In the genomic region with DNA sequence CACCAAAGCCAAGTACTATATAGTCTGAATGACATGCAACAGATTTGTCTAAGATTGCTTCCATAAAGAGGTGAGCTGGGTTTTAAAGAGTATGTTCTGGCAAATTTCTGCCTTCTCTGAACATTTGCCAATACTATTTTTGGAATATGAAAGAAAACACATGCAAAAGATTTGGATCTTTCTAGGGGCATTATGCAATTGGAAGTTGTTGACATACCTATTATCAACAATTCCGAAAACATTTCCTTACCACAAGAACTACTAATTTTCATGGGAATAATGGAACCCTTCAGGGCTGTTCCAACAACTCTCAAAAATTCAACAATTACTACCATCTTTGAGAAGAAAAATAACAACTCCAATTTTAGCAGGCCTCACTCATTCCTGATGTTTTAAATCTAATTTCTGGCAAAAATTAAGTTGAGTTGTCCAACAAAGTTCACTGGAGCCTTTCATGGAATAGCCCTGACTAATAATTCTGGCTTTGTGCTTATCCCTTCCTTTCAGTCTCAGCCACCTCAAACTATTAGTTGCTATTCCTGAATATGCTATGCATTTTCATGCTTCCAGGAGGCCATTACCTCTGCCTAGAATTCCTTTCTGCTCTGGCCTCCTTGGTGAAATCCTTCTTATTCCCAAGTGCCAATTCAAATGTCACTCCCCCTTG, we compare ENCODE assay signal across 1 cellular context.
TF ChIP-seq lines count a peak whose summit lies in the region.

No MANE protein-coding gene starts in this region.

TF ChIP-seq in GM23338, 12 proteins besides CTCF, POLR2A, EP300 and RAD21:
- TF ChIP-seq, protein P1, sequence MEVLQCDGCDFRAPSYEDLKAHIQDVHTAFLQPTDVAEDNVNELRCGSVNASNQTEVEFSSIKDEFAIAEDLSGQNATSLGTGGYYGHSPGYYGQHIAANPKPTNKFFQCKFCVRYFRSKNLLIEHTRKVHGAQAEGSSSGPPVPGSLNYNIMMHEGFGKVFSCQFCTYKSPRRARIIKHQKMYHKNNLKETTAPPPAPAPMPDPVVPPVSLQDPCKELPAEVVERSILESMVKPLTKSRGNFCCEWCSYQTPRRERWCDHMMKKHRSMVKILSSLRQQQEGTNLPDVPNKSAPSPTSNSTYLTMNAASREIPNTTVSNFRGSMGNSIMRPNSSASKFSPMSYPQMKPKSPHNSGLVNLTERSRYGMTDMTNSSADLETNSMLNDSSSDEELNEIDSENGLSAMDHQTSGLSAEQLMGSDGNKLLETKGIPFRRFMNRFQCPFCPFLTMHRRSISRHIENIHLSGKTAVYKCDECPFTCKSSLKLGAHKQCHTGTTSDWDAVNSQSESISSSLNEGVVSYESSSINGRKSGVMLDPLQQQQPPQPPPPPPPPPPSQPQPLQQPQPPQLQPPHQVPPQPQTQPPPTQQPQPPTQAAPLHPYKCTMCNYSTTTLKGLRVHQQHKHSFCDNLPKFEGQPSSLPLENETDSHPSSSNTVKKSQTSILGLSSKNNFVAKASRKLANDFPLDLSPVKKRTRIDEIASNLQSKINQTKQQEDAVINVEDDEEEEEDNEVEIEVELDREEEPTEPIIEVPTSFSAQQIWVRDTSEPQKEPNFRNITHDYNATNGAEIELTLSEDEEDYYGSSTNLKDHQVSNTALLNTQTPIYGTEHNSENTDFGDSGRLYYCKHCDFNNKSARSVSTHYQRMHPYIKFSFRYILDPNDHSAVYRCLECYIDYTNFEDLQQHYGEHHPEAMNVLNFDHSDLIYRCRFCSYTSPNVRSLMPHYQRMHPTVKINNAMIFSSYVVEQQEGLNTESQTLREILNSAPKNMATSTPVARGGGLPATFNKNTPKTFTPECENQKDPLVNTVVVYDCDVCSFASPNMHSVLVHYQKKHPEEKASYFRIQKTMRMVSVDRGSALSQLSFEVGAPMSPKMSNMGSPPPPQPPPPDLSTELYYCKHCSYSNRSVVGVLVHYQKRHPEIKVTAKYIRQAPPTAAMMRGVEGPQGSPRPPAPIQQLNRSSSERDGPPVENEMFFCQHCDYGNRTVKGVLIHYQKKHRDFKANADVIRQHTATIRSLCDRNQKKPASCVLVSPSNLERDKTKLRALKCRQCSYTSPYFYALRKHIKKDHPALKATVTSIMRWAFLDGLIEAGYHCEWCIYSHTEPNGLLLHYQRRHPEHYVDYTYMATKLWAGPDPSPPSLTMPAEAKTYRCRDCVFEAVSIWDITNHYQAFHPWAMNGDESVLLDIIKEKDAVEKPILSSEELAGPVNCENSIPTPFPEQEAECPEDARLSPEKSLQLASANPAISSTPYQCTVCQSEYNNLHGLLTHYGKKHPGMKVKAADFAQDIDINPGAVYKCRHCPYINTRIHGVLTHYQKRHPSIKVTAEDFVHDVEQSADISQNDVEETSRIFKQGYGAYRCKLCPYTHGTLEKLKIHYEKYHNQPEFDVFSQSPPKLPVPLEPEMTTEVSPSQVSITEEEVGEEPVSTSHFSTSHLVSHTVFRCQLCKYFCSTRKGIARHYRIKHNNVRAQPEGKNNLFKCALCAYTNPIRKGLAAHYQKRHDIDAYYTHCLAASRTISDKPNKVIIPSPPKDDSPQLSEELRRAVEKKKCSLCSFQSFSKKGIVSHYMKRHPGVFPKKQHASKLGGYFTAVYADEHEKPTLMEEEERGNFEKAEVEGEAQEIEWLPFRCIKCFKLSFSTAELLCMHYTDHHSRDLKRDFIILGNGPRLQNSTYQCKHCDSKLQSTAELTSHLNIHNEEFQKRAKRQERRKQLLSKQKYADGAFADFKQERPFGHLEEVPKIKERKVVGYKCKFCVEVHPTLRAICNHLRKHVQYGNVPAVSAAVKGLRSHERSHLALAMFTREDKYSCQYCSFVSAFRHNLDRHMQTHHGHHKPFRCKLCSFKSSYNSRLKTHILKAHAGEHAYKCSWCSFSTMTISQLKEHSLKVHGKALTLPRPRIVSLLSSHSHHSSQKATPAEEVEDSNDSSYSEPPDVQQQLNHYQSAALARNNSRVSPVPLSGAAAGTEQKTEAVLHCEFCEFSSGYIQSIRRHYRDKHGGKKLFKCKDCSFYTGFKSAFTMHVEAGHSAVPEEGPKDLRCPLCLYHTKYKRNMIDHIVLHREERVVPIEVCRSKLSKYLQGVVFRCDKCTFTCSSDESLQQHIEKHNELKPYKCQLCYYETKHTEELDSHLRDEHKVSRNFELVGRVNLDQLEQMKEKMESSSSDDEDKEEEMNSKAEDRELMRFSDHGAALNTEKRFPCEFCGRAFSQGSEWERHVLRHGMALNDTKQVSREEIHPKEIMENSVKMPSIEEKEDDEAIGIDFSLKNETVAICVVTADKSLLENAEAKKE (CRISPR knock-in tag; IDR thresholded peaks at IDR 0.05) = no peak
- TF ChIP-seq NANOG (IDR thresholded peaks at IDR 0.05; ENCODE audit: borderline replicate concordance) (no peak), JUNB (IDR thresholded peaks at IDR 0.05; ENCODE audit: unreplicated experiment) (no peak), POLR2AphosphoS5 (IDR thresholded peaks at IDR 0.05; ENCODE audit: low read depth) (no peak), ZNF114 (CRISPR knock-in tag; IDR thresholded peaks at IDR 0.05) (no peak), ZNF331 (CRISPR knock-in tag; IDR thresholded peaks at IDR 0.05; ENCODE audit: low read depth) (no peak), CREB1 (CRISPR knock-in tag; IDR thresholded peaks at IDR 0.05; ENCODE audit: low read depth) (no peak), EZH2phosphoT487 (IDR thresholded peaks at IDR 0.05; ENCODE audit: unreplicated experiment) (no peak), EZH2 (IDR thresholded peaks at IDR 0.05; ENCODE audit: low read depth, unreplicated experiment) (no peak), STAT1 (IDR thresholded peaks at IDR 0.05; ENCODE audit: unreplicated experiment) (no peak)
- TF ChIP-seq, protein P2, sequence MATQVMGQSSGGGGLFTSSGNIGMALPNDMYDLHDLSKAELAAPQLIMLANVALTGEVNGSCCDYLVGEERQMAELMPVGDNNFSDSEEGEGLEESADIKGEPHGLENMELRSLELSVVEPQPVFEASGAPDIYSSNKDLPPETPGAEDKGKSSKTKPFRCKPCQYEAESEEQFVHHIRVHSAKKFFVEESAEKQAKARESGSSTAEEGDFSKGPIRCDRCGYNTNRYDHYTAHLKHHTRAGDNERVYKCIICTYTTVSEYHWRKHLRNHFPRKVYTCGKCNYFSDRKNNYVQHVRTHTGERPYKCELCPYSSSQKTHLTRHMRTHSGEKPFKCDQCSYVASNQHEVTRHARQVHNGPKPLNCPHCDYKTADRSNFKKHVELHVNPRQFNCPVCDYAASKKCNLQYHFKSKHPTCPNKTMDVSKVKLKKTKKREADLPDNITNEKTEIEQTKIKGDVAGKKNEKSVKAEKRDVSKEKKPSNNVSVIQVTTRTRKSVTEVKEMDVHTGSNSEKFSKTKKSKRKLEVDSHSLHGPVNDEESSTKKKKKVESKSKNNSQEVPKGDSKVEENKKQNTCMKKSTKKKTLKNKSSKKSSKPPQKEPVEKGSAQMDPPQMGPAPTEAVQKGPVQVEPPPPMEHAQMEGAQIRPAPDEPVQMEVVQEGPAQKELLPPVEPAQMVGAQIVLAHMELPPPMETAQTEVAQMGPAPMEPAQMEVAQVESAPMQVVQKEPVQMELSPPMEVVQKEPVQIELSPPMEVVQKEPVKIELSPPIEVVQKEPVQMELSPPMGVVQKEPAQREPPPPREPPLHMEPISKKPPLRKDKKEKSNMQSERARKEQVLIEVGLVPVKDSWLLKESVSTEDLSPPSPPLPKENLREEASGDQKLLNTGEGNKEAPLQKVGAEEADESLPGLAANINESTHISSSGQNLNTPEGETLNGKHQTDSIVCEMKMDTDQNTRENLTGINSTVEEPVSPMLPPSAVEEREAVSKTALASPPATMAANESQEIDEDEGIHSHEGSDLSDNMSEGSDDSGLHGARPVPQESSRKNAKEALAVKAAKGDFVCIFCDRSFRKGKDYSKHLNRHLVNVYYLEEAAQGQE (IDR thresholded peaks at IDR 0.05; ENCODE audit: unreplicated experiment) = no peak
- TF ChIP-seq, protein P3, sequence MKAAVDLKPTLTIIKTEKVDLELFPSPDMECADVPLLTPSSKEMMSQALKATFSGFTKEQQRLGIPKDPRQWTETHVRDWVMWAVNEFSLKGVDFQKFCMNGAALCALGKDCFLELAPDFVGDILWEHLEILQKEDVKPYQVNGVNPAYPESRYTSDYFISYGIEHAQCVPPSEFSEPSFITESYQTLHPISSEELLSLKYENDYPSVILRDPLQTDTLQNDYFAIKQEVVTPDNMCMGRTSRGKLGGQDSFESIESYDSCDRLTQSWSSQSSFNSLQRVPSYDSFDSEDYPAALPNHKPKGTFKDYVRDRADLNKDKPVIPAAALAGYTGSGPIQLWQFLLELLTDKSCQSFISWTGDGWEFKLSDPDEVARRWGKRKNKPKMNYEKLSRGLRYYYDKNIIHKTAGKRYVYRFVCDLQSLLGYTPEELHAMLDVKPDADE (IDR thresholded peaks at IDR 0.05) = no peak
